ENCODE assay signal across 1 cellular context in the genomic region with DNA sequence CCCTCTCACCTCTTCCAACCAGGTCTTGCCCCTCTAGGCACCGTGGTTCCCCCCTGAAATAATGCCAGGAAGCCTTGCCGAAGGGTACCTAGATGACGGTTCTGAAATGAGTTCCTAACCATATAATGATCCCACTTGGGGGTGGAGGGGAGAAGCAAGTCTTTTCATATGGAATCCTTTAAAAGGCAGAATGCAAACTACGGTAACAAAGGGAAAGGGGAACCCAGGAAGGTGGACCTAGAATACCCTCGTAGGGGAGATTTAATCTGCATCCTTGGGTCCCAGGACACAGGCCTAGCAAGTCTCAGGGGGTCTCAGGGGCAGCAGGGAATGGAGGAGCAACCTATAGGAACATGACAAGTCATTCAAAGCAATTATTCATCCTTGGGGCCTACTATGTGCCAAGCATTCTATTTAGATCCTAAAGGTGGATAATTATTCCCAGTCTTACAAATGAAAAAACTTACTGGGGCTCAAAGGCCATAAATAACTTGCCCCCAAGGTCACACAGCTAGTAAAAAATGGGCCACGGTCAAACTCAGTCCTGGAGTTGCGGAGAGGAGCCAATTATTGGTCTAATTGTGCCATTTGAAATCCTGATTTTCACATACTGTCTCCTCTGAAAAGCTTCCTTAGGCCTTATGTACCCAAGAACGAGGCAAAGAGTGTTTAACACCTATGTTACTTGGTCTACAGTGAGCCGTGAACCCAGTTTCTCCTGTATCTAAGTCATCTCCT.
TF ChIP-seq lines count a peak whose summit lies in the region.

No MANE protein-coding gene starts in this region.

TF ChIP-seq in GM23338, 12 proteins besides CTCF, POLR2A, EP300 and RAD21 (continued from another document):
- TF ChIP-seq, protein P1, sequence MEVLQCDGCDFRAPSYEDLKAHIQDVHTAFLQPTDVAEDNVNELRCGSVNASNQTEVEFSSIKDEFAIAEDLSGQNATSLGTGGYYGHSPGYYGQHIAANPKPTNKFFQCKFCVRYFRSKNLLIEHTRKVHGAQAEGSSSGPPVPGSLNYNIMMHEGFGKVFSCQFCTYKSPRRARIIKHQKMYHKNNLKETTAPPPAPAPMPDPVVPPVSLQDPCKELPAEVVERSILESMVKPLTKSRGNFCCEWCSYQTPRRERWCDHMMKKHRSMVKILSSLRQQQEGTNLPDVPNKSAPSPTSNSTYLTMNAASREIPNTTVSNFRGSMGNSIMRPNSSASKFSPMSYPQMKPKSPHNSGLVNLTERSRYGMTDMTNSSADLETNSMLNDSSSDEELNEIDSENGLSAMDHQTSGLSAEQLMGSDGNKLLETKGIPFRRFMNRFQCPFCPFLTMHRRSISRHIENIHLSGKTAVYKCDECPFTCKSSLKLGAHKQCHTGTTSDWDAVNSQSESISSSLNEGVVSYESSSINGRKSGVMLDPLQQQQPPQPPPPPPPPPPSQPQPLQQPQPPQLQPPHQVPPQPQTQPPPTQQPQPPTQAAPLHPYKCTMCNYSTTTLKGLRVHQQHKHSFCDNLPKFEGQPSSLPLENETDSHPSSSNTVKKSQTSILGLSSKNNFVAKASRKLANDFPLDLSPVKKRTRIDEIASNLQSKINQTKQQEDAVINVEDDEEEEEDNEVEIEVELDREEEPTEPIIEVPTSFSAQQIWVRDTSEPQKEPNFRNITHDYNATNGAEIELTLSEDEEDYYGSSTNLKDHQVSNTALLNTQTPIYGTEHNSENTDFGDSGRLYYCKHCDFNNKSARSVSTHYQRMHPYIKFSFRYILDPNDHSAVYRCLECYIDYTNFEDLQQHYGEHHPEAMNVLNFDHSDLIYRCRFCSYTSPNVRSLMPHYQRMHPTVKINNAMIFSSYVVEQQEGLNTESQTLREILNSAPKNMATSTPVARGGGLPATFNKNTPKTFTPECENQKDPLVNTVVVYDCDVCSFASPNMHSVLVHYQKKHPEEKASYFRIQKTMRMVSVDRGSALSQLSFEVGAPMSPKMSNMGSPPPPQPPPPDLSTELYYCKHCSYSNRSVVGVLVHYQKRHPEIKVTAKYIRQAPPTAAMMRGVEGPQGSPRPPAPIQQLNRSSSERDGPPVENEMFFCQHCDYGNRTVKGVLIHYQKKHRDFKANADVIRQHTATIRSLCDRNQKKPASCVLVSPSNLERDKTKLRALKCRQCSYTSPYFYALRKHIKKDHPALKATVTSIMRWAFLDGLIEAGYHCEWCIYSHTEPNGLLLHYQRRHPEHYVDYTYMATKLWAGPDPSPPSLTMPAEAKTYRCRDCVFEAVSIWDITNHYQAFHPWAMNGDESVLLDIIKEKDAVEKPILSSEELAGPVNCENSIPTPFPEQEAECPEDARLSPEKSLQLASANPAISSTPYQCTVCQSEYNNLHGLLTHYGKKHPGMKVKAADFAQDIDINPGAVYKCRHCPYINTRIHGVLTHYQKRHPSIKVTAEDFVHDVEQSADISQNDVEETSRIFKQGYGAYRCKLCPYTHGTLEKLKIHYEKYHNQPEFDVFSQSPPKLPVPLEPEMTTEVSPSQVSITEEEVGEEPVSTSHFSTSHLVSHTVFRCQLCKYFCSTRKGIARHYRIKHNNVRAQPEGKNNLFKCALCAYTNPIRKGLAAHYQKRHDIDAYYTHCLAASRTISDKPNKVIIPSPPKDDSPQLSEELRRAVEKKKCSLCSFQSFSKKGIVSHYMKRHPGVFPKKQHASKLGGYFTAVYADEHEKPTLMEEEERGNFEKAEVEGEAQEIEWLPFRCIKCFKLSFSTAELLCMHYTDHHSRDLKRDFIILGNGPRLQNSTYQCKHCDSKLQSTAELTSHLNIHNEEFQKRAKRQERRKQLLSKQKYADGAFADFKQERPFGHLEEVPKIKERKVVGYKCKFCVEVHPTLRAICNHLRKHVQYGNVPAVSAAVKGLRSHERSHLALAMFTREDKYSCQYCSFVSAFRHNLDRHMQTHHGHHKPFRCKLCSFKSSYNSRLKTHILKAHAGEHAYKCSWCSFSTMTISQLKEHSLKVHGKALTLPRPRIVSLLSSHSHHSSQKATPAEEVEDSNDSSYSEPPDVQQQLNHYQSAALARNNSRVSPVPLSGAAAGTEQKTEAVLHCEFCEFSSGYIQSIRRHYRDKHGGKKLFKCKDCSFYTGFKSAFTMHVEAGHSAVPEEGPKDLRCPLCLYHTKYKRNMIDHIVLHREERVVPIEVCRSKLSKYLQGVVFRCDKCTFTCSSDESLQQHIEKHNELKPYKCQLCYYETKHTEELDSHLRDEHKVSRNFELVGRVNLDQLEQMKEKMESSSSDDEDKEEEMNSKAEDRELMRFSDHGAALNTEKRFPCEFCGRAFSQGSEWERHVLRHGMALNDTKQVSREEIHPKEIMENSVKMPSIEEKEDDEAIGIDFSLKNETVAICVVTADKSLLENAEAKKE (CRISPR knock-in tag; IDR thresholded peaks at IDR 0.05) = no peak
- TF ChIP-seq, protein P2, sequence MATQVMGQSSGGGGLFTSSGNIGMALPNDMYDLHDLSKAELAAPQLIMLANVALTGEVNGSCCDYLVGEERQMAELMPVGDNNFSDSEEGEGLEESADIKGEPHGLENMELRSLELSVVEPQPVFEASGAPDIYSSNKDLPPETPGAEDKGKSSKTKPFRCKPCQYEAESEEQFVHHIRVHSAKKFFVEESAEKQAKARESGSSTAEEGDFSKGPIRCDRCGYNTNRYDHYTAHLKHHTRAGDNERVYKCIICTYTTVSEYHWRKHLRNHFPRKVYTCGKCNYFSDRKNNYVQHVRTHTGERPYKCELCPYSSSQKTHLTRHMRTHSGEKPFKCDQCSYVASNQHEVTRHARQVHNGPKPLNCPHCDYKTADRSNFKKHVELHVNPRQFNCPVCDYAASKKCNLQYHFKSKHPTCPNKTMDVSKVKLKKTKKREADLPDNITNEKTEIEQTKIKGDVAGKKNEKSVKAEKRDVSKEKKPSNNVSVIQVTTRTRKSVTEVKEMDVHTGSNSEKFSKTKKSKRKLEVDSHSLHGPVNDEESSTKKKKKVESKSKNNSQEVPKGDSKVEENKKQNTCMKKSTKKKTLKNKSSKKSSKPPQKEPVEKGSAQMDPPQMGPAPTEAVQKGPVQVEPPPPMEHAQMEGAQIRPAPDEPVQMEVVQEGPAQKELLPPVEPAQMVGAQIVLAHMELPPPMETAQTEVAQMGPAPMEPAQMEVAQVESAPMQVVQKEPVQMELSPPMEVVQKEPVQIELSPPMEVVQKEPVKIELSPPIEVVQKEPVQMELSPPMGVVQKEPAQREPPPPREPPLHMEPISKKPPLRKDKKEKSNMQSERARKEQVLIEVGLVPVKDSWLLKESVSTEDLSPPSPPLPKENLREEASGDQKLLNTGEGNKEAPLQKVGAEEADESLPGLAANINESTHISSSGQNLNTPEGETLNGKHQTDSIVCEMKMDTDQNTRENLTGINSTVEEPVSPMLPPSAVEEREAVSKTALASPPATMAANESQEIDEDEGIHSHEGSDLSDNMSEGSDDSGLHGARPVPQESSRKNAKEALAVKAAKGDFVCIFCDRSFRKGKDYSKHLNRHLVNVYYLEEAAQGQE (IDR thresholded peaks at IDR 0.05; ENCODE audit: unreplicated experiment) = no peak
- TF ChIP-seq EZH2phosphoT487 (IDR thresholded peaks at IDR 0.05; ENCODE audit: unreplicated experiment) = no peak
